Comparison of ENCODE assay signal across 9 cellular contexts in the genomic region with DNA sequence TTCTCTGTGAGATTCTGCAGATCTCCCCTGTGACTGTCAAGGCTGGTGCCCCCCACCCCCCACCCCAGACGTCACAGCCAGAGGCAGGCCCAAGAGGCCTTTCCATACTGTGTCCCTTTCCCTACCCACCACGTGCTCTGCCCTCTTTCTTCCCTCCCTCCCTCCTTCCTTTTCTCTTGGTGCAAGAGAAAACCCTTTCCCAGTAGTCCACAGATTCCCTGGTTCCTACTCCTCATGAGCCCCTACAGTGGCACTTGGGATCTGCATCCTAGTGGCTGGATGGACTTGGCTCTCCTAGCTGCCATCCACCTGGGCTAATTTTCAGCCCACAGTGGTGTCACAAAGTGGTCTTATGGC. TPM values are rescaled to one million over a fixed set of nuclear protein-coding genes. Genes with fewer than 3 reads are reported as not detected.
DNase-seq lines count a peak whose midpoint lies in the region; ATAC-seq and TF ChIP-seq lines count a peak whose summit lies in the region.
"Had no signal": no experiment of that assay in that cellular context is flagged by ENCODE, and none has a peak within 500 bp of the region (broad histone marks: within the 10 kb centered on the region; RNA-seq: fewer than 3 reads in every experiment).

No MANE protein-coding gene starts in this region.

- ATAC-seq in stimulated activated effector memory CD8-positive, alpha-beta T cell treated with anti-CD3 and anti-CD28 coated beads, Interleukin-12 subunit alpha, Interleukin-12 subunit beta, amount 100 ng/mL, for 72 hours, result no peak
- ATAC-seq in GM21423 (IDR thresholded peaks at IDR 0.05; ENCODE audit: unreplicated experiment) (no peak), HG03159 (IDR thresholded peaks at IDR 0.05; ENCODE audit: unreplicated experiment) (no peak), GM21360 (IDR thresholded peaks at IDR 0.05; ENCODE audit: unreplicated experiment) (no peak)

- peak overlapping the region; percentile 37 for H3K4me3 ChIP-seq in OCI-LY1 (ENCODE audit: low read depth, low read length, poor library complexity, severe bottlenecking)

- H3K79me2 ChIP-seq in OCI-LY1 (ENCODE audit: insufficient read depth, low read length), result peaks cover 74% of the 10 kb centered on the region

- H3K9me2 ChIP-seq in OCI-LY1 (ENCODE audit: low read depth, low read length), result no peaks in the 10 kb centered on the region

- 0 out of 2 replicates have a peak, but pooled peaks cover 4% of the 10 kb centered on the region for H3F3A ChIP-seq in OCI-LY1 (ENCODE audit: insufficient read depth, low read length)

- peak overlapping the region; percentile 98 for H3K27ac ChIP-seq in OCI-LY1 (ENCODE audit: low read depth, low read length, poor library complexity, severe bottlenecking)

- no peaks in the 10 kb centered on the region for H3K27me3 ChIP-seq in OCI-LY1 (ENCODE audit: insufficient read depth, low read length)

- H3K4me3 Mint-ChIP-seq in endothelial cell (ENCODE audit: unreplicated experiment), result no peak overlapping the region
- H3K4me3 Mint-ChIP-seq in stimulated activated effector memory CD8-positive, alpha-beta T cell treated with anti-CD3 and anti-CD28 coated beads, Interleukin-12 subunit alpha, Interleukin-12 subunit beta, amount 100 ng/mL, for 72 hours, result peak overlapping the region; percentile 74

- H3K9me3 ChIP-seq in OCI-LY1 (ENCODE audit: low read length), result no peaks in the 10 kb centered on the region

- peaks cover 5% of the 10 kb centered on the region for H3K27me3 Mint-ChIP-seq in endothelial cell (ENCODE audit: unreplicated experiment)

- no peaks in the 10 kb centered on the region for H4K20me1 ChIP-seq in OCI-LY1 (ENCODE audit: insufficient read depth, low read length)

- DNase-seq in NCI-H748 (lab: John Stamatoyannopoulos, UW; ENCODE audit: unreplicated experiment) (peak; percentile 41), NCI-H748 treated with DMSO at 0.1 percent for 48 hours (lab: John Stamatoyannopoulos, UW) (no peak), endothelial cell (ENCODE audit: low spot score) (no peak)
- no peak for DNase-seq in stimulated activated effector memory CD8-positive, alpha-beta T cell treated with anti-CD3 and anti-CD28 coated beads, Interleukin-12 subunit alpha, Interleukin-12 subunit beta, amount 100 ng/mL, for 72 hours (ENCODE audit: low spot score in 2 of 2)
- DNase-seq: stimulated activated CD4-positive, alpha-beta T cell treated with anti-CD3 and anti-CD28 coated beads, Interleukin-12 subunit alpha, Interleukin-12 subunit beta, amount 100 ng/mL, for 4 hours had no signal

- H3K4me1 ChIP-seq in OCI-LY1 (ENCODE audit: insufficient read depth, low read length, severe bottlenecking), result peaks cover 100% of the 10 kb centered on the region

- peaks cover 7% of the 10 kb centered on the region for H3K36me3 Mint-ChIP-seq in endothelial cell (ENCODE audit: low read depth, unreplicated experiment)
- peaks cover 83% of the 10 kb centered on the region for H3K36me3 Mint-ChIP-seq in stimulated activated effector memory CD8-positive, alpha-beta T cell treated with anti-CD3 and anti-CD28 coated beads, Interleukin-12 subunit alpha, Interleukin-12 subunit beta, amount 100 ng/mL, for 72 hours

- no peak overlapping the region for H2AFZ ChIP-seq in OCI-LY1 (ENCODE audit: low read length)

- TF ChIP-seq CTCF in OCI-LY1 (IDR thresholded peaks at IDR 0.05; ENCODE audit: low read length) (no peak), endothelial cell (IDR thresholded peaks at IDR 0.05; ENCODE audit: unreplicated experiment) (no peak)

- H3K27ac Mint-ChIP-seq in endothelial cell (ENCODE audit: unreplicated experiment), result peak overlapping the region; percentile 13
- H3K27ac Mint-ChIP-seq in stimulated activated effector memory CD8-positive, alpha-beta T cell treated with anti-CD3 and anti-CD28 coated beads, Interleukin-12 subunit alpha, Interleukin-12 subunit beta, amount 100 ng/mL, for 72 hours, result peak overlapping the region; percentile 99

- H3K9ac ChIP-seq in OCI-LY1 (ENCODE audit: low read length), result peak overlapping the region; percentile 67

- H3K9me3 Mint-ChIP-seq in endothelial cell (ENCODE audit: unreplicated experiment), result no peaks in the 10 kb centered on the region
- no peaks in the 10 kb centered on the region for H3K9me3 Mint-ChIP-seq in stimulated activated effector memory CD8-positive, alpha-beta T cell treated with anti-CD3 and anti-CD28 coated beads, Interleukin-12 subunit alpha, Interleukin-12 subunit beta, amount 100 ng/mL, for 72 hours

- H3K36me3 ChIP-seq in OCI-LY1 (ENCODE audit: insufficient read depth, low read length), result peaks cover 6% of the 10 kb centered on the region; the same call in 1 of the 2 replicates

- H3K4me2 ChIP-seq in OCI-LY1 (ENCODE audit: low read length), result peak overlapping the region; percentile 62

- H3K4me1 Mint-ChIP-seq in endothelial cell (ENCODE audit: unreplicated experiment), result peaks cover 42% of the 10 kb centered on the region
- H3K4me1 Mint-ChIP-seq in stimulated activated effector memory CD8-positive, alpha-beta T cell treated with anti-CD3 and anti-CD28 coated beads, Interleukin-12 subunit alpha, Interleukin-12 subunit beta, amount 100 ng/mL, for 72 hours, result peaks cover 100% of the 10 kb centered on the region

RNA-seq across cellular contexts. Expression of a gene that starts 35.1 kb away (rescaled TPM):
- 45.1 TPM for total RNA-seq in endothelial cell (ENCODE audit: unreplicated experiment)
